19 cellular contexts compared by ENCODE assay signal in genomic region chr2:54385271-54385670, GRCh38.
DNase-seq lines count a peak whose midpoint lies in the region; ATAC-seq, FAIRE-seq and TF ChIP-seq lines count a peak whose summit lies in the region.
"Had no signal": no experiment of that assay in that cellular context is flagged by ENCODE, and none has a peak within 500 bp of the region (broad histone marks: within the 10 kb centered on the region; RNA-seq: fewer than 3 reads in every experiment).

No MANE protein-coding gene starts in this region.

- no peak overlapping the region for H3K9ac ChIP-seq in HepG2 (ENCODE audit: insufficient read depth, low read depth, low read length)
- no peak overlapping the region for H3K9ac ChIP-seq in kidney (ENCODE audit: low read length in 2 of 2)
- H3K9ac ChIP-seq: BLaER1 had no signal

- H3K36me3 ChIP-seq in HepG2 (replicated peaks in 1 of 2; ENCODE audit: control insufficient read depth in 1 of 2, insufficient read depth in 2 of 2, low read length in 2 of 2) = no peaks in the 10 kb centered on the region
- H3K36me3 ChIP-seq in right lobe of liver = no peaks in the 10 kb centered on the region
- H3K36me3 ChIP-seq in esophagus muscularis mucosa = no peaks in the 10 kb centered on the region
- no peaks in the 10 kb centered on the region for H3K36me3 ChIP-seq in gastrocnemius medialis
- H3K36me3 ChIP-seq in kidney (ENCODE audit: control insufficient read depth in 1 of 2, insufficient read depth in 2 of 2, low read length in 2 of 2) = no peaks in the 10 kb centered on the region
- no peaks in the 10 kb centered on the region for H3K36me3 ChIP-seq in spleen
- H3K36me3 ChIP-seq: BLaER1 had no signal

- H3K27me3 ChIP-seq in HepG2 (ENCODE audit: control insufficient read depth in 1 of 2, insufficient read depth in 2 of 2, low read length in 2 of 2) (peaks cover 2 to 8% of the 10 kb centered on the region in 2 experiments; a peak in 3 of 5 replicates), right lobe of liver (no peaks in the 10 kb centered on the region), esophagus muscularis mucosa (no peaks in the 10 kb centered on the region), gastrocnemius medialis (no peaks in the 10 kb centered on the region), spleen (replicated peaks in 1 of 7) (no peaks in the 10 kb centered on the region)
- H3K27me3 ChIP-seq: BLaER1 had no signal

- H3K4me1 ChIP-seq in HepG2 (ENCODE audit: insufficient read depth, low read length) = peaks cover 15% of the 10 kb centered on the region
- H3K4me1 ChIP-seq in right lobe of liver = no peaks in the 10 kb centered on the region
- H3K4me1 ChIP-seq in esophagus muscularis mucosa = peaks cover 25 to 32% (median 26%) of the 10 kb centered on the region in 4 donors
- peaks cover 20 to 22% of the 10 kb centered on the region in 2 donors for H3K4me1 ChIP-seq in gastrocnemius medialis
- peaks cover 2 to 6% of the 10 kb centered on the region in 2 donors for H3K4me1 ChIP-seq in kidney (ENCODE audit: control insufficient read depth in 1 of 2, insufficient read depth in 1 of 2, low read depth in 1 of 2, low read length in 2 of 2)
- peaks cover 0 to 7% (median 0%) of the 10 kb centered on the region in 6 donors for H3K4me1 ChIP-seq in spleen

- H3K4me2 ChIP-seq in HepG2 (ENCODE audit: low read depth, low read length) = peak overlapping the region; percentile 75
- H3K4me2 ChIP-seq: BLaER1 had no signal

- POLR2A ChIA-PET in HepG2 (lab: Yijun Ruan, JAX) = no interaction called here

- H3K27ac ChIP-seq in HepG2 (ENCODE audit: extremely low read length, insufficient read depth, low read length) (no peak overlapping the region), right lobe of liver (no peak overlapping the region), esophagus muscularis mucosa (replicated peaks in 1 of 4) (peak overlapping the region; percentile 20 to 38 (median 32)), gastrocnemius medialis (peak overlapping the region; percentile 41 to 78 (median 52)), kidney (ENCODE audit: low read depth in 2 of 2, low read length in 2 of 2) (no peak overlapping the region), spleen (no peak overlapping the region)
- H3K27ac ChIP-seq: BLaER1 had no signal

- 52% methylated on average over 1 of the region's 1 CpG for whole genome bisulfite sequencing in HepG2 (ENCODE audit: low lambda C conversion rate)
- no CpG with 5 or more reads among the region's 1 CpG for WGBS in right lobe of liver (ENCODE audit: insufficient coverage, low coverage, low lambda C conversion rate, missing lambda C conversion rate)
- 95% methylated on average over 1 of the region's 1 CpG for WGBS in esophagus muscularis mucosa
- WGBS in spleen, 5 donors = 83 to 95% (median 92%) methylated on average over 1 of the region's 1 CpG

- H3K4me3 ChIP-seq in HepG2 (replicated peaks in 1 of 3; ENCODE audit: insufficient read depth in 1 of 3, low read depth in 2 of 3, low read length in 3 of 3) (no peak overlapping the region), right lobe of liver (no peak overlapping the region), esophagus muscularis mucosa (no peak overlapping the region), gastrocnemius medialis (no peak overlapping the region), kidney (ENCODE audit: low read length in 2 of 2) (no peak overlapping the region), spleen (no peak overlapping the region)
- H3K4me3 ChIP-seq: BLaER1, GM12878 had no signal

- TF ChIP-seq CTCF in HepG2 (CRISPR knock-in tag; IDR thresholded peaks at IDR 0.05) (no peak), right lobe of liver (IDR thresholded peaks at IDR 0.05) (no peak), esophagus muscularis mucosa (IDR thresholded peaks at IDR 0.05) (no peak), gastrocnemius medialis (IDR thresholded peaks at IDR 0.05 in 4 of 5, conservative IDR thresholded peaks at IDR 0.05 in 1 of 5) (no peak), kidney (IDR thresholded peaks at IDR 0.05; ENCODE audit: borderline replicate concordance, extremely low read depth, insufficient read depth) (no peak), spleen (IDR thresholded peaks at IDR 0.05 in 8 of 11, conservative IDR thresholded peaks at IDR 0.05 in 3 of 11) (no peak)

- no peaks in the 10 kb centered on the region for H3K79me2 ChIP-seq in HepG2 (ENCODE audit: insufficient read depth, low read length)

- CTCF ChIA-PET in HepG2 (lab: Yijun Ruan, JAX; ENCODE audit: low intra/inter-chr PET ratio, low total read pairs) = no interaction called here

- H3K9me3 ChIP-seq in HepG2 (ENCODE audit: low read length) = no peaks in the 10 kb centered on the region
- no peaks in the 10 kb centered on the region for H3K9me3 ChIP-seq in right lobe of liver
- H3K9me3 ChIP-seq in esophagus muscularis mucosa = no peaks in the 10 kb centered on the region
- H3K9me3 ChIP-seq in gastrocnemius medialis = no peaks in the 10 kb centered on the region
- no peaks in the 10 kb centered on the region for H3K9me3 ChIP-seq in kidney (ENCODE audit: control insufficient read depth in 1 of 2, low read length in 2 of 2)
- no peaks in the 10 kb centered on the region for H3K9me3 ChIP-seq in spleen
- H3K9me3 ChIP-seq: BLaER1 had no signal

- no peak for TF ChIP-seq RAD21 in HepG2 (CRISPR knock-in tag; IDR thresholded peaks at IDR 0.05)

- no TSS peak for BruUV-seq in HepG2 (replicated peaks; lab: Mats Ljungman, UMichigan)

- no peaks in the 10 kb centered on the region for H4K20me1 ChIP-seq in HepG2 (ENCODE audit: insufficient read depth, low read length)
- H4K20me1 ChIP-seq: BLaER1 had no signal

- in situ Hi-C loops in HepG2 (cut with HindIII; ENCODE audit: extremely low pct_ligation_motif_present, low pct_unique_long_range_greater_than_20kb) = no loop called here
- in situ Hi-C loops in gastrocnemius medialis (cut with MboI; ENCODE audit: low sequenced_read_pairs in 4 of 4) = no loop called here

- no peak for DNase-seq in HepG2 (ENCODE audit: low spot score)
- no peak for DNase-seq in right lobe of liver
- no peak for DNase-seq in esophagus muscularis mucosa (ENCODE audit: extremely low spot score)
- DNase-seq in gastrocnemius medialis = no peak
- no peak for DNase-seq in kidney
- no peak for DNase-seq in spleen
- DNase-seq: Calu3; CD8-positive, alpha-beta T cell; DMS53; EL; HCEC 1CT; NCI-H1105; NCI-H2081; NCI-H510A treated with DMSO at 0.1 percent for 48 hours; SIG-M5 had no signal

- TF ChIP-seq POLR2A in HepG2 (IDR thresholded peaks at IDR 0.05; ENCODE audit: insufficient read depth in 1 of 2, low read depth in 2 of 2, low read length in 2 of 2) (no peak), right lobe of liver (IDR thresholded peaks at IDR 0.05) (no peak), esophagus muscularis mucosa (IDR thresholded peaks at IDR 0.05; ENCODE audit: low read depth) (no peak), gastrocnemius medialis (IDR thresholded peaks at IDR 0.05) (no peak), spleen (IDR thresholded peaks at IDR 0.05) (no peak)

- H2AFZ ChIP-seq in HepG2 (ENCODE audit: low read length) = peak overlapping the region; percentile 10

- intact Hi-C loops in HepG2 (cut with micrococcal nuclease; ENCODE audit: unreplicated experiment) (no loop called here), right lobe of liver (cut with DNase I) (no loop called here), esophagus muscularis mucosa (cut with DNase I) (no loop called here), gastrocnemius medialis (cut with DNase I; ENCODE audit: low total_unique reads) (no loop called here), kidney (cut with DNase I) (no loop called here), spleen (cut with DNase I; ENCODE audit: low total_unique reads) (no loop called here)

- no peak for FAIRE-seq in HepG2 (lab: Jason Lieb, UNC)
- no peak for FAIRE-seq in kidney (lab: Jason Lieb, UNC)
- FAIRE-seq: GM12878, GM19239 had no signal

- TF ChIP-seq EP300 in HepG2 (IDR thresholded peaks at IDR 0.05; ENCODE audit: low read depth in 2 of 2, low read length in 2 of 2) (no peak), HepG2 (CRISPR knock-in tag; IDR thresholded peaks at IDR 0.05; ENCODE audit: borderline replicate concordance) (no peak), esophagus muscularis mucosa (IDR thresholded peaks at IDR 0.05) (no peak)

- ATAC-seq in HepG2 (no peak), right lobe of liver (no peak), gastrocnemius medialis (no peak), HG02798 (IDR thresholded peaks at IDR 0.05; ENCODE audit: poor library complexity, unreplicated experiment) (no peak)
- ATAC-seq: CD8-positive, alpha-beta T cell; GM12878 had no signal

TF ChIP-seq in HepG2, 621 proteins besides CTCF, POLR2A, EP300 and RAD21 (continues in another document):
- TF ChIP-seq ZMYM2 (CRISPR knock-in tag; IDR thresholded peaks at IDR 0.05) = 0 out of 2 replicates have a peak, but pooled peaks have one; percentile 18
- no peak for TF ChIP-seq ZSCAN30 (CRISPR knock-in tag; IDR thresholded peaks at IDR 0.05)
- TF ChIP-seq TEAD3 (CRISPR knock-in tag; optimal IDR thresholded peaks at IDR 0.05; ENCODE audit: borderline replicate concordance) = peak; percentile 79
- TF ChIP-seq FOXP4 (CRISPR knock-in tag; IDR thresholded peaks at IDR 0.05) = peak; percentile 27; the same call in 1 of the 2 replicates
- TF ChIP-seq KDM1A (CRISPR knock-in tag; IDR thresholded peaks at IDR 0.05) = peak; percentile 75; the same call in 1 of the 2 replicates
- TF ChIP-seq RNF2 (conservative IDR thresholded peaks at IDR 0.05; ENCODE audit: low read depth) = no peak

Comparison
In these comparisons a context has a peak if more than half of its experiments do, and no peak if none do; other contexts are left out.
1. H3K27ac ChIP-seq: peak in esophagus muscularis mucosa (4 of 4) and gastrocnemius medialis (4 of 4); none in HepG2 (single experiment), right lobe of liver (0 of 3), kidney (0 of 2) and spleen (0 of 8).